Comparison of ENCODE assay signal across 34 cellular contexts in the genomic region with DNA sequence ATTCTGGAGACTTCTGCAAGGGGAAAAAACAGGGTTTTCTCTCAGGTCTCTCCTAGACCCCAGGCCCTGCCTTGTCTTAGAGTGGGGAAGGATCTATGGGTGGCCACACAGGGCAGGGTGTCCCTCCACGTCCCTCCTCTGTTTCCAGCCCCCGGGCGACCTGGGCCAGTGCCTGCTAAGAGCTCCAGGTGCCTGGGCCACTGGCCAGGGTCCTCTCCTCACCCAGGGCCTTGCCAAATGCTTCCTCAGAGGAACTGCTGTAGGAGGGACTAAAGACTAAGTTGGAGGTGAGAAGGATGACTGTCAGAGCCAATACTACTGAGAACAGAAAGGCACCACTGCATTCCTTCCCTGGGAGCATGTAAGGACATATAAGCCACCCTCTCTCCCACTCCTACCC. TPM values are rescaled to one million over a fixed set of nuclear protein-coding genes. Genes with fewer than 3 reads are reported as not detected.
"Had no signal": no experiment of that assay in that cellular context is flagged by ENCODE, and none has a peak within 500 bp of the region (broad histone marks: within the 10 kb centered on the region; RNA-seq: fewer than 3 reads in every experiment).

No MANE protein-coding gene starts in this region.

- H3K4me2 ChIP-seq: PC-9 had no signal

- H3K4me3 ChIP-seq: K562, MG63, PC-9, SJCRH30, SK-N-MC had no signal

- H3K4me1 ChIP-seq: SJCRH30 had no signal

- DNase-seq: Kasumi-1, KG1, MG63, NCI-H1048, NCI-H1092 treated with DMSO at 0.1 percent for 48 hours, NCI-H1105 treated with DMSO at 0.1 percent for 48 hours, NCI-H1417, NCI-H1436, NCI-H146, NCI-H1694, NCI-H187, NCI-H1930, NCI-H2029 treated with DMSO at 0.1 percent for 48 hours, NCI-H2081 treated with DMSO at 0.1 percent for 48 hours, NCI-H2107, NCI-H2171, NCI-H226, NCI-H446 treated with DMSO at 0.1 percent for 48 hours, NCI-H510A, NCI-H524, NCI-H526, NCI-H69, NCI-H748 treated with DMSO at 0.1 percent for 48 hours, PC-9, SHP77, SIG-M5, SJCRH30 had no signal

- H3K36me3 ChIP-seq: MG63, SJCRH30 had no signal

- H3K27ac ChIP-seq: PC-9, RWPE1, SJCRH30, SK-N-MC had no signal

- ATAC-seq: K562, Panc1, SK-N-SH treated with all-trans-retinoic acid at 6 μM for 48 hours had no signal

- H3K9me3 ChIP-seq: MG63, SJCRH30 had no signal

- H3K27me3 ChIP-seq: MG63 had no signal

- H2AFZ ChIP-seq: PC-9 had no signal

RNA-seq across cellular contexts. Expression of a gene that starts 11.4 kb away (rescaled TPM):
- total RNA-seq: K562, M059J, OCI-LY7, PC-9, SJCRH30 had no signal
- polyA plus RNA-seq: K562 had no signal
